In genomic region chr6:44387346-44388134, GRCh38 we compare ENCODE assay signal across 8 cellular contexts. TPM values are rescaled to one million over a fixed set of nuclear protein-coding genes. Genes with fewer than 3 reads are reported as not detected.
DNase-seq lines count a peak whose midpoint lies in the region; FAIRE-seq and TF ChIP-seq lines count a peak whose summit lies in the region.

TSS of gene CDC5L (plus strand) at chr6:44387706. CDS start at chr6:44387824, 118 bp downstream.

- H3K4me3 Mint-ChIP-seq in activated naive CD4-positive, alpha-beta T cell treated with anti-CD3 and anti-CD28 coated beads for 36 hours: peak within 1 kb of the TSS; percentile 93

- peak within 1 kb of the TSS; percentile 98 for H3K27ac ChIP-seq in neuronal stem cell (replicated peaks; ENCODE audit: low read length)

- CTCF ChIA-PET in HEK293T (lab: Yijun Ruan, JAX): interaction anchor here (0.9 kb wide), 1 partner anchor 131 kb away, joined by 4 read pairs; no protein-coding TSS in a partner anchor
- CTCF ChIA-PET in activated naive CD4-positive, alpha-beta T cell treated with anti-CD3 and anti-CD28 coated beads for 36 hours (lab: Charles Lee): interaction anchor here (0.6 to 1.4 kb wide), 3 partner anchors 75 to 189 kb away, joined by 3 to 4 read pairs (median 3); partner anchors contain the start of gene AARS2

- no peak within 1 kb of the TSS for H2BK15ac ChIP-seq in neuronal stem cell (ENCODE audit: low read length)

- H3K27ac Mint-ChIP-seq in activated naive CD4-positive, alpha-beta T cell treated with anti-CD3 and anti-CD28 coated beads for 36 hours: peak within 1 kb of the TSS; percentile 96

- FAIRE-seq in frontal cortex (lab: Jason Lieb, UNC): no peak

- H3K27me3 ChIP-seq in neuronal stem cell (ENCODE audit: control insufficient read depth in 3 of 3, insufficient read depth in 3 of 3, low read depth in 1 of 3, low read length in 3 of 3): no peaks in the 10 kb centered on the region

- no peak within 1 kb of the TSS for H3K4ac ChIP-seq in neuronal stem cell (ENCODE audit: low read length)

- DNase-seq in GF-D8 (lab: John Stamatoyannopoulos, UW) (peak; percentile 99), HEK293T (ENCODE audit: extremely low spot score) (peak; percentile 96), NAMALWA (ENCODE audit: low spot score) (peak; percentile 100), SK-N-DZ (ENCODE audit: low spot score) (peak; percentile 99), frontal cortex (ENCODE audit: low spot score in 2 of 2) (peak; percentile 82 to 90), neuronal stem cell (ENCODE audit: low spot score) (peak; percentile 96)
- peak; percentile 96 for DNase-seq in activated naive CD4-positive, alpha-beta T cell treated with anti-CD3 and anti-CD28 coated beads for 36 hours

- no peak within 1 kb of the TSS for H2BK120ac ChIP-seq in neuronal stem cell (ENCODE audit: low read depth, low read length)

- POLR2A ChIA-PET in HEK293T (lab: Yijun Ruan, JAX): interaction anchor here (0.6 to 2.6 kb wide), 24 partner anchors 9 to 596 kb away, joined by 3 to 20 read pairs (median 4); partner anchors contain the start of gene HSP90AB1

- no peak within 1 kb of the TSS for H2AK5ac ChIP-seq in neuronal stem cell (ENCODE audit: low read depth, low read length)

- peak within 1 kb of the TSS; percentile 73 to 93 for H3K4me3 ChIP-seq in neuronal stem cell (ENCODE audit: low read length in 2 of 2)

- no peak within 1 kb of the TSS for H3K14ac ChIP-seq in neuronal stem cell (ENCODE audit: low read length)

- no peak for TF ChIP-seq CTCF in subcutaneous adipose tissue (IDR thresholded peaks at IDR 0.05; ENCODE audit: low read depth)

- peak within 1 kb of the TSS; percentile 97 for H3K9ac ChIP-seq in neuronal stem cell (ENCODE audit: low read depth, low read length, poor library complexity)

- no peak within 1 kb of the TSS for H2BK5ac ChIP-seq in neuronal stem cell (ENCODE audit: low read length)

- H3K27me3 Mint-ChIP-seq in activated naive CD4-positive, alpha-beta T cell treated with anti-CD3 and anti-CD28 coated beads for 36 hours (ENCODE audit: low read depth): no peaks in the 10 kb centered on the region

- no peak within 1 kb of the TSS for H2BK12ac ChIP-seq in neuronal stem cell (ENCODE audit: low read length)

- peak within 1 kb of the TSS; percentile 96 for H3K18ac ChIP-seq in neuronal stem cell (ENCODE audit: low read length)

- H3K9me3 ChIP-seq in neuronal stem cell (replicated peaks in 1 of 2; ENCODE audit: control insufficient read depth in 2 of 2, insufficient read depth in 1 of 2, low read depth in 1 of 2, low read length in 2 of 2): no peaks in the 10 kb centered on the region

- WGBS in neuronal stem cell (ENCODE audit: extremely low coverage in 2 of 2, insufficient read length in 2 of 2, insufficient replicate concordance in 1 of 2), 2 donors: no CpG with 5 or more reads among the region's 56 CpGs

- peak within 1 kb of the TSS; percentile 12 for H3K23ac ChIP-seq in neuronal stem cell (ENCODE audit: low read depth, low read length, poor library complexity)

- peaks cover 6 to 15% of the 10 kb centered on the region in 2 donors for H3K4me1 ChIP-seq in neuronal stem cell (ENCODE audit: control insufficient read depth in 2 of 2, insufficient read depth in 1 of 2, low read depth in 1 of 2, low read length in 2 of 2)

- peaks cover 4% of the 10 kb centered on the region for H3K79me1 ChIP-seq in neuronal stem cell (ENCODE audit: low read depth, low read length)

- peaks cover 34% of the 10 kb centered on the region for H3K4me1 Mint-ChIP-seq in activated naive CD4-positive, alpha-beta T cell treated with anti-CD3 and anti-CD28 coated beads for 36 hours (ENCODE audit: low read depth)

- peaks cover 18% of the 10 kb centered on the region for H3K36me3 Mint-ChIP-seq in activated naive CD4-positive, alpha-beta T cell treated with anti-CD3 and anti-CD28 coated beads for 36 hours (ENCODE audit: low read depth)

- intact Hi-C loops in activated naive CD4-positive, alpha-beta T cell treated with anti-CD3 and anti-CD28 coated beads for 36 hours (cut with micrococcal nuclease): loop anchor here (1.0 to 2.0 kb wide), 6 partner anchors 21 to 261 kb away; partner anchors contain the start of genes AARS2, NFKBIE and SLC29A1

- H4K91ac ChIP-seq in neuronal stem cell (ENCODE audit: low read depth, low read length, poor library complexity): no peak within 1 kb of the TSS

- H2AFZ ChIP-seq in neuronal stem cell (ENCODE audit: low read length): peak within 1 kb of the TSS; percentile 93

- peak within 1 kb of the TSS; percentile 66 for H3K4me2 ChIP-seq in neuronal stem cell (ENCODE audit: insufficient read depth, low read length, poor library complexity, severe bottlenecking)

- H3K9me3 Mint-ChIP-seq in activated naive CD4-positive, alpha-beta T cell treated with anti-CD3 and anti-CD28 coated beads for 36 hours: no peaks in the 10 kb centered on the region

- peaks cover 6 to 47% of the 10 kb centered on the region in 2 donors for H3K36me3 ChIP-seq in neuronal stem cell (replicated peaks in 1 of 2; ENCODE audit: control insufficient read depth in 2 of 2, insufficient read depth in 2 of 2, low read length in 2 of 2)

- no peak within 1 kb of the TSS for H4K8ac ChIP-seq in neuronal stem cell (ENCODE audit: low read depth, low read length)

TF ChIP-seq in HEK293T, 16 proteins besides CTCF, POLR2A, EP300 and RAD21:
- TF ChIP-seq TARDBP (IDR thresholded peaks at IDR 0.05) (peak; percentile 51; the same call in 1 of the 2 replicates), L3MBTL2 (conservative IDR thresholded peaks at IDR 0.05) (peak; percentile 97), SP1 (IDR thresholded peaks at IDR 0.05) (peak; percentile 82; the same call in 1 of the 2 replicates), NFRKB (IDR thresholded peaks at IDR 0.05) (no peak), FOXM1 (IDR thresholded peaks at IDR 0.05; ENCODE audit: borderline replicate concordance) (no peak), HDGF (IDR thresholded peaks at IDR 0.05; ENCODE audit: borderline replicate concordance) (no peak), BHLHE40 (IDR thresholded peaks at IDR 0.05; ENCODE audit: borderline replicate concordance) (no peak), PKNOX1 (IDR thresholded peaks at IDR 0.05) (peak; percentile 38; the same call in 1 of the 2 replicates), ELF4 (IDR thresholded peaks at IDR 0.05) (peak; percentile 73)

RNA-seq across cellular contexts. Expression of gene CDC5L, which starts in this region (rescaled TPM):
- 36.2 and 36.3 TPM in 2 replicates for polyA plus RNA-seq in SK-N-DZ (2014; cell fraction: cytosol; rRNA removed)
- 22.1 and 22.7 TPM in 2 replicates for polyA plus RNA-seq in SK-N-DZ (2014; cell fraction: nucleus; rRNA removed)
- 10 to 100 TPM; 17.9 to 18.8 TPM for total RNA-seq in activated naive CD4-positive, alpha-beta T cell treated with anti-CD3 and anti-CD28 coated beads for 36 hours
- total RNA-seq in frontal cortex (56.7 TPM), subcutaneous adipose tissue (10 to 100 TPM; 16.5 to 25.9 (median 18.7) TPM)
- 32.0 TPM for polyA plus RNA-seq in neuronal stem cell (2013, experiment 1 of 2)
- polyA plus RNA-seq in neuronal stem cell (2013, experiment 2 of 2): 33.0 TPM

Comparison
In these comparisons a context has a peak if more than half of its experiments do, and no peak if none do; other contexts are left out.
1. Peak in every context shown above with its lines: DNase-seq, H3K4me3 ChIP-seq and H3K27ac ChIP-seq.